ENCODE assay signal across 13 cellular contexts in genomic region chr2:30359644-30360167, GRCh38.
DNase-seq lines count a peak whose midpoint lies in the region; ATAC-seq and TF ChIP-seq lines count a peak whose summit lies in the region.
"Had no signal": no experiment of that assay in that cellular context is flagged by ENCODE, and none has a peak within 500 bp of the region (broad histone marks: within the 10 kb centered on the region; RNA-seq: fewer than 3 reads in every experiment).

No MANE protein-coding gene starts in this region.

- no peaks in the 10 kb centered on the region for H3K9me3 ChIP-seq in WERI-Rb-1 (ENCODE audit: severe bottlenecking)

- DNase-seq in EH (ENCODE audit: low read depth) (peak; percentile 50), WERI-Rb-1 (peak; percentile 54), left ventricle myocardium superior (peak; percentile 91), posterior vena cava (ENCODE audit: low spot score) (peak; percentile 85), islet precursor cell (no peak), COLO668 (lab: John Stamatoyannopoulos, UW; ENCODE audit: unreplicated experiment) (no peak), SKM-1 treated with dmso at 0.1 percent for 144 hours (lab: John Stamatoyannopoulos, UW; ENCODE audit: unreplicated experiment) (no peak)
- DNase-seq in activated CD4-positive, CD25-positive, alpha-beta regulatory T cell treated with anti-CD3 and anti-CD28 coated beads, Interleukin-2, amount 50 U/mL, for 72 hours, result no peak
- DNase-seq: effector CD8-positive, alpha-beta T cell; H9; kidney glomerular epithelial cell; stimulated activated CD4-positive, alpha-beta T cell treated with anti-CD3 and anti-CD28 coated beads, Interleukin-2, amount 100 ng/mL, for 24 hours had no signal

- ATAC-seq in left ventricle myocardium superior, result peak; percentile 95

- TF ChIP-seq CTCF in WERI-Rb-1 (IDR thresholded peaks at IDR 0.05; ENCODE audit: low read depth, low read length), result no peak

- no peak overlapping the region for H3K4me3 ChIP-seq in WERI-Rb-1 (ENCODE audit: low read depth, low read length)

- H3K27me3 ChIP-seq in WERI-Rb-1 (ENCODE audit: insufficient read depth, low read depth, severe bottlenecking), result no peaks in the 10 kb centered on the region

- peak overlapping the region; percentile 81 for H3K27ac ChIP-seq in WERI-Rb-1
- H3K27ac ChIP-seq: HL-60 had no signal

- intact Hi-C loops in left ventricle myocardium superior (cut with micrococcal nuclease), result loop anchor here (10.0 kb wide), 1 partner anchor 125 kb away; the partner anchor contains the start of gene LBH
- intact Hi-C loops in posterior vena cava (cut with DNase I), result loop anchor here (5.0 to 10.0 kb wide), 4 partner anchors 53 to 345 kb away; partner anchors contain the start of gene LBH (in 1 of the 2)

- H3K36me3 ChIP-seq in WERI-Rb-1, result no peaks in the 10 kb centered on the region

Comparison
In these comparisons a context has a peak if more than half of its experiments do, and no peak if none do; other contexts are left out.
1. DNase-seq: peak in EH (single experiment), WERI-Rb-1 (single experiment), left ventricle myocardium superior (single experiment) and posterior vena cava (single experiment); none in islet precursor cell (single experiment), COLO668 (single experiment), SKM-1 treated with dmso at 0.1 percent for 144 hours (single experiment) and activated CD4-positive, CD25-positive, alpha-beta regulatory T cell treated with anti-CD3 and anti-CD28 coated beads, Interleukin-2, amount 50 U/mL, for 72 hours (single experiment).